ENCODE assay signal across 8 cellular contexts in the genomic region with DNA sequence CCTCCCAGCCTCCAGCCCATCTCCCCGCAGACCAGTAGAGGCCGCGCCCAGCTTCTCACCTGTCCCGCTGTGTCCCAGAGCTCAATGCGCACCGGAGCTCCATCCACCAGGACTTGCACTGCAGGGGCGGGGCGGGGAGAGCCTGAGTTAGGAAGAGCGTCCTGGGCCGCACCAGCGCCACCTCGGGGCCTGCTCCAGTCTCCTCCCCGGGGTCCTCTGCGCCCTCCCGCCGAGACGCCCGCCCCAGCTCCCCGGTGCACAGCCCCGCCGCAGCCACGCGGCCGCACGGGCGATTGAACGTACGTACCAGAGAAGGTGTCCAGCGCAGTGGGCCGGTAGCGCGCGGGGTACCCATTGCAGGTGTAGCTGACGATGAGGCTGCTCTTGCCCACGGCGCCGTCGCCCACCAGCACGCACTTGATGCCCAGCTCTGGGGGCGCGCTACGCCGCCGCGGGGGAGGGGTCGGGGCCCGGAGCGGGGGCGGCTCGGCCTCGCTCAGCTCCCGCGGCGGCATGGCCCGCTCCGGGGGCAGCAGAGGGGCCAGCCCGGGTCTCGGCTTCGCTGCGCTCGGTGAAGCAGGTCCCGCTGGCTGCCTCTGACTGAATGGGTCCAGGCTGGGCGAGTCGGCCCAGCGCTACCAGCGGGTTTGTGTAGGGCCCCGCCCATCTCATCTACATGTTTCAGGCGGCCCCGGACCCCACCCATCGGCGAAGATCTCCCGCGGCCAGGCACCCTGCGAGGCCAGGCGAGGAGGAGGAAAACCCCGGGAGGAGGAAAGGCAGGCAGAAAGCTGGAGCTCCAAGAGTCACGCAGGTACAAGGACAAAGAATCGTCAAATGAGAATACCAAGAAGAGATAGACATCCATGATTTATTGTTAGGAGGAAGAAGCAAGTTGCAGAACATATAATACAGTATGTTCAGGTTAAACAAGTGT.
DNase-seq lines count a peak whose midpoint lies in the region; ATAC-seq lines count a peak whose summit lies in the region.

A gene with protein sequence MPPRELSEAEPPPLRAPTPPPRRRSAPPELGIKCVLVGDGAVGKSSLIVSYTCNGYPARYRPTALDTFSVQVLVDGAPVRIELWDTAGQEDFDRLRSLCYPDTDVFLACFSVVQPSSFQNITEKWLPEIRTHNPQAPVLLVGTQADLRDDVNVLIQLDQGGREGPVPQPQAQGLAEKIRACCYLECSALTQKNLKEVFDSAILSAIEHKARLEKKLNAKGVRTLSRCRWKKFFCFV (minus strand): TSS at position 610 of the 937 bp plus-strand sequence. CDS start 95 bp downstream, at position 515.

- DNase-seq in activated gamma-delta T cell treated with Interleukin-2 at 50 U/mL for 16 hours, result peak; percentile 41
- no peak for DNase-seq in activated gamma-delta T cell (lab: John Stamatoyannopoulos, UW)
- DNase-seq in NCI-H226, result peak; percentile 31
- peak; percentile 68 for DNase-seq in activated CD4-positive, alpha-beta T cell treated with anti-CD3 and anti-CD28 coated beads for 48 hours
- DNase-seq in effector memory CD8-positive, alpha-beta T cell, result peak; percentile 34 to 45 (median 45)

- H3K4me1 ChIP-seq in mucosa of rectum (ENCODE audit: control insufficient read depth in 2 of 2, insufficient read depth in 2 of 2, low read length in 2 of 2) (peaks cover 20 to 27% of the 10 kb centered on the region in 2 donors), stomach smooth muscle (ENCODE audit: control insufficient read depth, insufficient read depth, low read length) (peaks cover 9% of the 10 kb centered on the region)

- H3K9ac ChIP-seq in mucosa of rectum (ENCODE audit: low read depth in 1 of 2, low read length in 2 of 2), result peak within 1 kb of the TSS; percentile 24 to 56
- H3K9ac ChIP-seq in stomach smooth muscle (ENCODE audit: low read length in 2 of 2), result peak within 1 kb of the TSS in 1 of 2 donors; percentile 22

- H3K36me3 ChIP-seq in mucosa of rectum (ENCODE audit: control insufficient read depth in 2 of 2, insufficient read depth in 2 of 2, low read length in 2 of 2), result no peaks in the 10 kb centered on the region
- no peaks in the 10 kb centered on the region for H3K36me3 ChIP-seq in stomach smooth muscle (ENCODE audit: control insufficient read depth in 2 of 2, insufficient read depth in 2 of 2, low read length in 2 of 2)

- H3K27ac Mint-ChIP-seq in effector memory CD8-positive, alpha-beta T cell, result no peak within 1 kb of the TSS

- peak within 1 kb of the TSS; percentile 73 to 80 for H3K4me3 Mint-ChIP-seq in effector memory CD8-positive, alpha-beta T cell

- H3K9me3 ChIP-seq in mucosa of rectum (ENCODE audit: control insufficient read depth in 2 of 2, low read length in 2 of 2) (no peaks in the 10 kb centered on the region), stomach smooth muscle (ENCODE audit: control insufficient read depth in 2 of 2, low read length in 2 of 2) (no peaks in the 10 kb centered on the region)

- H3K27me3 Mint-ChIP-seq in effector memory CD8-positive, alpha-beta T cell, result peaks cover 0 to 25% of the 10 kb centered on the region in 2 donors

- H3K4me1 Mint-ChIP-seq in effector memory CD8-positive, alpha-beta T cell (ENCODE audit: low read depth in 2 of 2), result peaks cover 5% of the 10 kb centered on the region in 2 donors

- H3K27ac ChIP-seq in mucosa of rectum (ENCODE audit: low read depth in 2 of 2, low read length in 2 of 2) (peak within 1 kb of the TSS; percentile 65 to 79), stomach smooth muscle (ENCODE audit: low read length) (no peak within 1 kb of the TSS)

- H3K9me3 Mint-ChIP-seq in effector memory CD8-positive, alpha-beta T cell, result no peaks in the 10 kb centered on the region

- H3K36me3 Mint-ChIP-seq in effector memory CD8-positive, alpha-beta T cell (ENCODE audit: insufficient read depth), result no peaks in the 10 kb centered on the region

- H3K27me3 ChIP-seq in mucosa of rectum (ENCODE audit: control insufficient read depth in 2 of 2, insufficient read depth in 2 of 2, low read length in 2 of 2) (no peaks in the 10 kb centered on the region), stomach smooth muscle (ENCODE audit: control insufficient read depth in 1 of 2, insufficient read depth in 2 of 2, low read length in 2 of 2) (peaks cover 16% of the 10 kb centered on the region in 2 donors)

- peak within 1 kb of the TSS; percentile 60 to 65 for H3K4me3 ChIP-seq in mucosa of rectum (ENCODE audit: low read length in 2 of 2)
- H3K4me3 ChIP-seq in stomach smooth muscle (ENCODE audit: low read length in 2 of 2), result peak within 1 kb of the TSS; percentile 49 to 69

- ATAC-seq in HG03066 (IDR thresholded peaks at IDR 0.05; ENCODE audit: low read depth, unreplicated experiment), result peak; percentile 48
- ATAC-seq in effector memory CD8-positive, alpha-beta T cell (replicated peaks), result peak; percentile 89
